Comparison of ENCODE assay signal across 15 cellular contexts in genomic region chr18:7616661-7617060, GRCh38. TPM values are rescaled to one million over a fixed set of nuclear protein-coding genes. Genes with fewer than 3 reads are reported as not detected.
DNase-seq lines count a peak whose midpoint lies in the region; ATAC-seq and TF ChIP-seq lines count a peak whose summit lies in the region.
"Had no signal": no experiment of that assay in that cellular context is flagged by ENCODE, and none has a peak within 500 bp of the region (broad histone marks: within the 10 kb centered on the region; RNA-seq: fewer than 3 reads in every experiment).

No MANE protein-coding gene starts in this region.

- peak overlapping the region in 2 of 3 experiments; percentile 19 to 48 for H3K27ac Mint-ChIP-seq in nephron
- H3K27ac Mint-ChIP-seq: T-helper 1 cell treated with Interleukin-12 subunit alpha and Interleukin-12 subunit beta and Interleukin-4 antibody, amounts not matched to agents 30 μg/mL and 1 μg/mL, for 36 hours had no signal

- H3K27me3 Mint-ChIP-seq in nephron (ENCODE audit: low read depth): no peaks in the 10 kb centered on the region
- H3K27me3 Mint-ChIP-seq in activated T-cell treated with anti-CD3 and anti-CD28 coated beads, Interleukin-2, amount 50 U/mL, for 4 hours (ENCODE audit: low read depth): no peaks in the 10 kb centered on the region

- TF ChIP-seq CTCF in nephron (IDR thresholded peaks at IDR 0.05; ENCODE audit: unreplicated experiment in 3 of 3): no peak

- H3K4me1 Mint-ChIP-seq in nephron: peaks cover 32% of the 10 kb centered on the region
- H3K4me1 Mint-ChIP-seq in activated T-cell treated with anti-CD3 and anti-CD28 coated beads, Interleukin-2, amount 50 U/mL, for 4 hours (ENCODE audit: low read depth): no peaks in the 10 kb centered on the region

- DNase-seq in AG08395 (ENCODE audit: low spot score) (peak; percentile 38), RPMI7951 (ENCODE audit: low read depth) (peak; percentile 58), cardiac septum (ENCODE audit: low spot score) (peak; percentile 78), kidney glomerular epithelial cell (lab: John Stamatoyannopoulos, UW) (no peak), DMS53 treated with DMSO at 0.1 percent for 48 hours (lab: John Stamatoyannopoulos, UW; ENCODE audit: unreplicated experiment) (no peak)
- no peak for DNase-seq in activated T-cell treated with anti-CD3 and anti-CD28 coated beads, Interleukin-2, amount 50 U/mL, for 4 hours
- DNase-seq: foreskin keratinocyte, NCI-H1930, NCI-H526 treated with DMSO at 0.1 percent for 48 hours, PC-9 had no signal

- ATAC-seq in GM21723 (IDR thresholded peaks at IDR 0.05; ENCODE audit: unreplicated experiment): no peak
- no peak for ATAC-seq in activated T-cell treated with anti-CD3 and anti-CD28 coated beads, Interleukin-2, amount 50 U/mL, for 4 hours
- ATAC-seq: foreskin keratinocyte had no signal

- H3K9me3 Mint-ChIP-seq in nephron: no peaks in the 10 kb centered on the region
- no peaks in the 10 kb centered on the region for H3K9me3 Mint-ChIP-seq in activated T-cell treated with anti-CD3 and anti-CD28 coated beads, Interleukin-2, amount 50 U/mL, for 4 hours
- H3K9me3 Mint-ChIP-seq: brain; T-helper 1 cell treated with Interleukin-12 subunit alpha and Interleukin-12 subunit beta and Interleukin-4 antibody, amounts not matched to agents 30 μg/mL and 1 μg/mL, for 36 hours had no signal

- intact Hi-C loops in cardiac septum (cut with DNase I): no loop called here

- H3K36me3 Mint-ChIP-seq in nephron (ENCODE audit: low read depth): no peaks in the 10 kb centered on the region
- H3K36me3 Mint-ChIP-seq in activated T-cell treated with anti-CD3 and anti-CD28 coated beads, Interleukin-2, amount 50 U/mL, for 4 hours (ENCODE audit: insufficient read depth): no peaks in the 10 kb centered on the region
- H3K36me3 Mint-ChIP-seq: brain had no signal

- H3K4me3 Mint-ChIP-seq in nephron: no peak overlapping the region
- no peak overlapping the region for H3K4me3 Mint-ChIP-seq in activated T-cell treated with anti-CD3 and anti-CD28 coated beads, Interleukin-2, amount 50 U/mL, for 4 hours
- H3K4me3 Mint-ChIP-seq: brain; T-helper 1 cell treated with Interleukin-12 subunit alpha and Interleukin-12 subunit beta and Interleukin-4 antibody, amounts not matched to agents 30 μg/mL and 1 μg/mL, for 36 hours had no signal

RNA-seq across cellular contexts. Expression of gene PTPRM, which starts 49.5 kb away (rescaled TPM):
- 31.2 and 51.8 TPM in 2 replicates for total RNA-seq in RPMI7951 (2014; rRNA removed; shearing (Covaris generic))
- total RNA-seq in cardiac septum: 132 TPM
- total RNA-seq in activated T-cell treated with anti-CD3 and anti-CD28 coated beads, Interleukin-2, amount 50 U/mL, for 4 hours: 1 to 10 TPM; 1.5 to 3.5 (median 2.3) TPM
- total RNA-seq: A673 had no signal

Comparison
In these comparisons a context has a peak if more than half of its experiments do, and no peak if none do; other contexts are left out.
1. DNase-seq: peak in AG08395 (single experiment), RPMI7951 (single experiment) and cardiac septum (single experiment); none in kidney glomerular epithelial cell (single experiment), DMS53 treated with DMSO at 0.1 percent for 48 hours (single experiment) and activated T-cell treated with anti-CD3 and anti-CD28 coated beads, Interleukin-2, amount 50 U/mL, for 4 hours (single experiment).